Comparison of ENCODE assay signal across 16 cellular contexts in genomic region chr17:1007310-1008007, GRCh38. TPM values are rescaled to one million over a fixed set of nuclear protein-coding genes. Genes with fewer than 3 reads are reported as not detected.
DNase-seq lines count a peak whose midpoint lies in the region; ATAC-seq lines count a peak whose summit lies in the region.
"Had no signal": no experiment of that assay in that cellular context is flagged by ENCODE, and none has a peak within 500 bp of the region (broad histone marks: within the 10 kb centered on the region; RNA-seq: fewer than 3 reads in every experiment).

No MANE protein-coding gene starts in this region.

- H3K18ac ChIP-seq in mesenchymal stem cell (ENCODE audit: low read depth in 1 of 2, low read length in 2 of 2), result no peak overlapping the region

- no peak overlapping the region for H3K14ac ChIP-seq in mesenchymal stem cell (ENCODE audit: low read length in 2 of 2)

- no peak overlapping the region for H2BK120ac ChIP-seq in mesenchymal stem cell (ENCODE audit: low read depth, low read length)

- H3K27me3 ChIP-seq in BLaER1 (no peaks in the 10 kb centered on the region), mesenchymal stem cell (ENCODE audit: control insufficient read depth in 1 of 2, insufficient read depth in 1 of 2, low read length in 2 of 2) (no peaks in the 10 kb centered on the region), stomach smooth muscle (ENCODE audit: control insufficient read depth in 1 of 2, insufficient read depth in 2 of 2, low read length in 2 of 2) (no peaks in the 10 kb centered on the region)
- H3K27me3 ChIP-seq: neural progenitor cell had no signal

- H3K9ac ChIP-seq in BLaER1 (peak overlapping the region; percentile 50), mesenchymal stem cell (ENCODE audit: low read length) (peak overlapping the region; percentile 29), stomach smooth muscle (ENCODE audit: low read length in 2 of 2) (peak overlapping the region in 1 of 2 donors; percentile 5)
- H3K9ac ChIP-seq: neural progenitor cell had no signal

- H2BK12ac ChIP-seq in mesenchymal stem cell (ENCODE audit: low read length in 2 of 2), result no peak overlapping the region

- H3K23ac ChIP-seq in mesenchymal stem cell (ENCODE audit: low read length in 2 of 2), result no peak overlapping the region

- H4K91ac ChIP-seq in mesenchymal stem cell (ENCODE audit: low read length), result no peak overlapping the region

- no peak overlapping the region for H2AK5ac ChIP-seq in mesenchymal stem cell (ENCODE audit: low read length, severe bottlenecking)

- peaks cover 38% of the 10 kb centered on the region for H4K20me1 ChIP-seq in BLaER1

- H2AFZ ChIP-seq in mesenchymal stem cell (ENCODE audit: low read depth, low read length), result no peak overlapping the region
- H2AFZ ChIP-seq: neural progenitor cell had no signal

- no peak for ATAC-seq in GM19467 (IDR thresholded peaks at IDR 0.05; ENCODE audit: unreplicated experiment)
- ATAC-seq: CD8-positive, alpha-beta T cell had no signal

- no peak overlapping the region for H2BK5ac ChIP-seq in mesenchymal stem cell (ENCODE audit: low read depth, low read length, poor library complexity, severe bottlenecking)

- H2BK15ac ChIP-seq in mesenchymal stem cell (ENCODE audit: low read depth, poor library complexity, severe bottlenecking), result no peak overlapping the region

- H3K4me1 ChIP-seq in BLaER1 (peaks cover 85% of the 10 kb centered on the region), mesenchymal stem cell (ENCODE audit: control insufficient read depth, insufficient read depth, low read depth, low read length) (peaks cover 22% of the 10 kb centered on the region), stomach smooth muscle (ENCODE audit: control insufficient read depth, insufficient read depth, low read length) (peaks cover 66% of the 10 kb centered on the region)
- H3K4me1 ChIP-seq: neural progenitor cell had no signal

- DNase-seq in caudate nucleus (lab: John Stamatoyannopoulos, UW) (no peak), mesenchymal stem cell (no peak), hepatic stellate cell (ENCODE audit: low spot score) (no peak), NCI-H2196 treated with DMSO at 0.1 percent for 48 hours (lab: John Stamatoyannopoulos, UW; ENCODE audit: unreplicated experiment) (no peak)
- no peak for DNase-seq in stimulated activated CD4-positive, alpha-beta T cell treated with anti-CD3 and anti-CD28 coated beads, Interleukin-15, amount 100 ng/mL, for 24 hours
- DNase-seq: activated CD4-positive, alpha-beta T cell treated with anti-CD3 and anti-CD28 coated beads, Interleukin-2, amount 10 ng/mL, durations not matched to agents 7 days and 5 days; activated naive CD4-positive, alpha-beta T cell treated with anti-CD3 and anti-CD28 coated beads, Interleukin-2, amount 50 U/mL, for 16 hours; CD8-positive, alpha-beta T cell; DND-41; NCI-H1417 treated with DMSO at 0.1 percent for 48 hours; stimulated activated CD4-positive, alpha-beta T cell treated with anti-CD3 and anti-CD28 coated beads, Interleukin-4, amount 100 ng/mL, for 1 hour; SW 1271 had no signal

- H3K4me2 ChIP-seq in BLaER1, result peak overlapping the region; percentile 78
- no peak overlapping the region for H3K4me2 ChIP-seq in mesenchymal stem cell (ENCODE audit: low read length, poor library complexity, severe bottlenecking)
- H3K4me2 ChIP-seq: neural progenitor cell had no signal

- H3K4me3 ChIP-seq in BLaER1 (no peak overlapping the region), mesenchymal stem cell (ENCODE audit: insufficient read depth in 1 of 2, low read depth in 1 of 2, low read length in 2 of 2) (no peak overlapping the region), stomach smooth muscle (ENCODE audit: low read length in 2 of 2) (no peak overlapping the region)
- H3K4me3 ChIP-seq: neural progenitor cell had no signal

- WGBS in mesenchymal stem cell, result 96% methylated on average over 16 of the region's 16 CpGs

- peaks cover 22% of the 10 kb centered on the region for H3K79me1 ChIP-seq in mesenchymal stem cell (replicated peaks; ENCODE audit: low read length, poor library complexity, severe bottlenecking)

- H3K36me3 ChIP-seq in BLaER1 (peaks cover 65% of the 10 kb centered on the region), mesenchymal stem cell (ENCODE audit: control insufficient read depth in 1 of 2, insufficient read depth in 2 of 2, low read depth in 1 of 2, low read length in 2 of 2) (peaks cover 75 to 93% of the 10 kb centered on the region in 2 experiments), stomach smooth muscle (ENCODE audit: control insufficient read depth in 2 of 2, insufficient read depth in 2 of 2, low read length in 2 of 2) (peaks cover 35 to 58% of the 10 kb centered on the region in 2 donors)
- H3K36me3 ChIP-seq: neural progenitor cell had no signal

- H3K27ac ChIP-seq in BLaER1 (peak overlapping the region; percentile 64), caudate nucleus (ENCODE audit: low read depth, low read length) (peak overlapping the region; percentile 62), mesenchymal stem cell (ENCODE audit: low read length, poor library complexity, severe bottlenecking) (no peak overlapping the region), stomach smooth muscle (ENCODE audit: low read length) (peak overlapping the region; percentile 66)
- H3K27ac ChIP-seq: neural progenitor cell had no signal

- H4K8ac ChIP-seq in mesenchymal stem cell (ENCODE audit: low read length), result no peak overlapping the region

- H3K4ac ChIP-seq in mesenchymal stem cell (ENCODE audit: low read depth in 1 of 2, low read length in 2 of 2), result no peak overlapping the region

- no peaks in the 10 kb centered on the region for H3K9me3 ChIP-seq in BLaER1
- no peaks in the 10 kb centered on the region for H3K9me3 ChIP-seq in mesenchymal stem cell (ENCODE audit: control insufficient read depth, low read length)
- H3K9me3 ChIP-seq in stomach smooth muscle (ENCODE audit: control insufficient read depth in 2 of 2, low read length in 2 of 2), result no peaks in the 10 kb centered on the region

RNA-seq across cellular contexts. Expression of gene TIMM22, which starts 10.5 kb away (rescaled TPM):
- 14.9 TPM for polyA plus RNA-seq in mesenchymal stem cell (2013, experiment 1 of 2)
- polyA plus RNA-seq in mesenchymal stem cell (2013, experiment 2 of 2), result 15.8 TPM

RNA-seq across cellular contexts. Expression of gene NXN, which starts 27.9 kb away (rescaled TPM):
- polyA plus RNA-seq in mesenchymal stem cell (2013, experiment 1 of 2), result 83.3 TPM
- 82.4 TPM for polyA plus RNA-seq in mesenchymal stem cell (2013, experiment 2 of 2)
